Comparison of ENCODE assay signal across 9 cellular contexts in genomic region chr11:120564573-120565301, GRCh38. TPM values are rescaled to one million over a fixed set of nuclear protein-coding genes. Genes with fewer than 3 reads are reported as not detected.
DNase-seq lines count a peak whose midpoint lies in the region; ATAC-seq and TF ChIP-seq lines count a peak whose summit lies in the region.
"Had no signal": no experiment of that assay in that cellular context is flagged by ENCODE, and none has a peak within 500 bp of the region (broad histone marks: within the 10 kb centered on the region; RNA-seq: fewer than 3 reads in every experiment).

No MANE protein-coding gene starts in this region.

- H3K23ac ChIP-seq in IMR-90 (ENCODE audit: low read depth, low read length), result no peak overlapping the region

- H3K14ac ChIP-seq in IMR-90 (replicated peaks; ENCODE audit: low read depth, low read length), result no peak overlapping the region; the same call in 1 of the 2 replicates

- no peaks in the 10 kb centered on the region for H3K9me3 ChIP-seq in IMR-90 (ENCODE audit: control insufficient read depth, insufficient read depth, low read length)

- DNase-seq in EL, result peak; percentile 45
- peak; percentile 75 for DNase-seq in IMR-90
- peak; percentile 30 for DNase-seq in MCF 10A (ENCODE audit: unreplicated experiment)
- DNase-seq in inferior parietal cortex (ENCODE audit: extremely low spot score), result peak; percentile 65
- DNase-seq in stimulated activated CD4-positive, alpha-beta T cell treated with anti-CD3 and anti-CD28 coated beads, Interleukin-1b, Interleukin-23, amount 100 ng/mL, for 48 hours, result peak; percentile 50
- no peak for DNase-seq in NCI-H446 treated with DMSO at 0.1 percent for 48 hours (lab: John Stamatoyannopoulos, UW)
- DNase-seq in SHP77 treated with DMSO at 0.1 percent for 48 hours (lab: John Stamatoyannopoulos, UW), result no peak

- H3K9ac ChIP-seq in IMR-90 (ENCODE audit: low read depth, low read length), result no peak overlapping the region

- intact Hi-C loops in IMR-90 (cut with micrococcal nuclease), result no loop called here
- intact Hi-C loops in MCF 10A (cut with micrococcal nuclease), result no loop called here

- in situ Hi-C loops in IMR-90 (cut with MboI; ENCODE audit: low sequenced_read_pairs), result no loop called here

- no peaks in the 10 kb centered on the region for H3K79me1 ChIP-seq in IMR-90 (ENCODE audit: low read depth in 1 of 2, low read length in 2 of 2)

- no TSS peak for BruUV-seq in IMR-90 (replicated peaks; lab: Mats Ljungman, UMichigan)
- no TSS peak for BruUV-seq in MCF 10A (replicated peaks; lab: Mats Ljungman, UMichigan)

- H3K4me1 ChIP-seq in IMR-90 (ENCODE audit: control insufficient read depth, insufficient read depth, low read length), result peaks cover 6% of the 10 kb centered on the region

- WGBS in IMR-90 (ENCODE audit: extremely low coverage in 2 of 2, insufficient read length in 1 of 2), 2 experiments, result 7% methylated on average over 34 of the region's 75 CpGs; no CpG with 5 or more reads in 1 of the 2 experiments

- H3K4me3 Mint-ChIP-seq in MCF 10A (ENCODE audit: unreplicated experiment), result no peak overlapping the region
- H3K4me3 Mint-ChIP-seq: T-helper 1 cell treated with Interleukin-12 subunit alpha and Interleukin-12 subunit beta and Interleukin-4 antibody, amounts not matched to agents 30 μg/mL and 1 μg/mL, for 36 hours had no signal

- CTCF ChIA-PET in IMR-90 (lab: Yijun Ruan, JAX), result interaction anchor here (0.7 to 1.4 kb wide), 2 partner anchors 18 to 27 kb away, joined by 3 to 4 read pairs; no protein-coding TSS in a partner anchor
- CTCF ChIA-PET in MCF 10A (lab: Yijun Ruan, JAX), result no interaction called here

- H3K4me1 Mint-ChIP-seq in MCF 10A (ENCODE audit: insufficient read depth, unreplicated experiment), result peaks cover 9% of the 10 kb centered on the region

- H2BK5ac ChIP-seq in IMR-90 (ENCODE audit: low read depth, low read length, poor library complexity, severe bottlenecking), result no peak overlapping the region

- H3K36me3 ChIP-seq in IMR-90 (ENCODE audit: control insufficient read depth, insufficient read depth, low read length), result no peaks in the 10 kb centered on the region

- peak; percentile 70 for ATAC-seq in GM19438 (IDR thresholded peaks at IDR 0.05; ENCODE audit: low read depth, unreplicated experiment)
- peak; percentile 82 for ATAC-seq in IMR-90 (ENCODE audit: low read depth)

- H3K9me3 Mint-ChIP-seq in MCF 10A (ENCODE audit: unreplicated experiment), result no peaks in the 10 kb centered on the region
- H3K9me3 Mint-ChIP-seq: T-helper 1 cell treated with Interleukin-12 subunit alpha and Interleukin-12 subunit beta and Interleukin-4 antibody, amounts not matched to agents 30 μg/mL and 1 μg/mL, for 36 hours had no signal

- peak overlapping the region; percentile 45; the same call in 1 of the 3 replicates for H2BK15ac ChIP-seq in IMR-90 (ENCODE audit: low read depth, low read length)

- peak overlapping the region; percentile 23; the same call in 1 of the 2 replicates for H2BK20ac ChIP-seq in IMR-90 (ENCODE audit: low read depth, low read length)

- dilution Hi-C loops in IMR-90 (cut with HindIII; ENCODE audit: low sequenced_read_pairs, unreplicated experiment), result no loop called here

- H3K27ac Mint-ChIP-seq in MCF 10A (ENCODE audit: low read depth, unreplicated experiment), result no peak overlapping the region
- H3K27ac Mint-ChIP-seq: T-helper 1 cell treated with Interleukin-12 subunit alpha and Interleukin-12 subunit beta and Interleukin-4 antibody, amounts not matched to agents 30 μg/mL and 1 μg/mL, for 36 hours had no signal

- peaks cover 11% of the 10 kb centered on the region for H3K27me3 Mint-ChIP-seq in MCF 10A (ENCODE audit: insufficient read depth, unreplicated experiment)

- H3K27me3 ChIP-seq in IMR-90 (ENCODE audit: control insufficient read depth, insufficient read depth, low read length), result peaks cover 4% of the 10 kb centered on the region

- H3K18ac ChIP-seq in IMR-90 (ENCODE audit: low read depth, low read length), result no peak overlapping the region

- peak overlapping the region; percentile 65 for H3K4me2 ChIP-seq in IMR-90 (ENCODE audit: low read depth, low read length)

- H4K8ac ChIP-seq in IMR-90 (ENCODE audit: low read depth in 2 of 2, low read length in 2 of 2), result peak overlapping the region in 1 of 2 experiments; percentile 69; a peak in 1 of 4 replicates

- no peak for TF ChIP-seq POLR2A in IMR-90 (IDR thresholded peaks at IDR 0.05; ENCODE audit: low read depth, low read length)

- no peak overlapping the region; the same call in 1 of the 2 replicates for H3K27ac ChIP-seq in IMR-90 (ENCODE audit: insufficient read depth, low read length)

- POLR2A ChIA-PET in IMR-90 (lab: Charles Lee; ENCODE audit: unreplicated experiment), result interaction anchor here (0.6 kb wide), 2 partner anchors 9 to 45 kb away, joined by 3 to 4 read pairs; no protein-coding TSS in a partner anchor
- POLR2A ChIA-PET in MCF 10A (lab: Yijun Ruan, JAX), result no interaction called here

- peak overlapping the region; percentile 3 for H2AK9ac ChIP-seq in IMR-90 (replicated peaks; ENCODE audit: low read depth, low read length, poor library complexity)

- H2BK120ac ChIP-seq in IMR-90 (ENCODE audit: low read depth, low read length), result peak overlapping the region; percentile 44

- no peaks in the 10 kb centered on the region for H3K9me1 ChIP-seq in IMR-90 (ENCODE audit: insufficient read depth, low read length)

- no peak overlapping the region for H3K56ac ChIP-seq in IMR-90 (ENCODE audit: extremely low read depth, insufficient read depth, low read length)

- peak overlapping the region; percentile 15; the same call in 1 of the 2 replicates for H2AK5ac ChIP-seq in IMR-90 (ENCODE audit: low read depth, low read length)

- H3K4ac ChIP-seq in IMR-90 (ENCODE audit: low read depth, low read length), result peak overlapping the region; percentile 34

- H4K5ac ChIP-seq in IMR-90 (ENCODE audit: low read depth, low read length), result no peak overlapping the region; the same call in 1 of the 2 replicates

- peak overlapping the region; percentile 88 for H2AFZ ChIP-seq in IMR-90 (replicated peaks; ENCODE audit: low read length, poor library complexity)

- TF ChIP-seq RAD21 in IMR-90 (IDR thresholded peaks at IDR 0.05; ENCODE audit: low read length), result peak; percentile 32; the same call in 1 of the 2 replicates

- H3K36me3 Mint-ChIP-seq in MCF 10A (ENCODE audit: insufficient read depth, unreplicated experiment), result no peaks in the 10 kb centered on the region

- H4K91ac ChIP-seq in IMR-90 (ENCODE audit: insufficient read depth, low read depth, low read length), result peak overlapping the region; percentile 21; the same call in 1 of the 2 replicates

- H4K20me1 ChIP-seq in IMR-90 (ENCODE audit: insufficient read depth, low read length), result no peaks in the 10 kb centered on the region

- TF ChIP-seq CTCF in IMR-90 (conservative IDR thresholded peaks at IDR 0.05; ENCODE audit: low read depth, low read length) (peak; percentile 40), MCF 10A (IDR thresholded peaks at IDR 0.05; ENCODE audit: unreplicated experiment) (no peak)

- peak overlapping the region; percentile 15; the same call in 1 of the 2 replicates for H3K4me3 ChIP-seq in IMR-90 (ENCODE audit: insufficient read depth, low read depth, low read length)

TF ChIP-seq in IMR-90, 13 proteins besides CTCF, POLR2A, EP300 and RAD21:
- peak; percentile 22; the same call in 1 of the 2 replicates for TF ChIP-seq BHLHE40 (IDR thresholded peaks at IDR 0.05; ENCODE audit: low read depth, low read length)
- TF ChIP-seq CEBPB (IDR thresholded peaks at IDR 0.05; ENCODE audit: low read depth, low read length), result peak; percentile 20; the same call in 1 of the 2 replicates
- TF ChIP-seq SMC3 (IDR thresholded peaks at IDR 0.05; ENCODE audit: low read depth, low read length), result peak; percentile 20; the same call in 1 of the 2 replicates
- no peak for TF ChIP-seq RCOR1 (IDR thresholded peaks at IDR 0.05; ENCODE audit: insufficient replicate concordance, low read length)
- 0 out of 2 replicates have a peak, but pooled peaks have one; percentile 25 for TF ChIP-seq MXI1 (IDR thresholded peaks at IDR 0.05; ENCODE audit: borderline replicate concordance, low read depth, low read length)
- TF ChIP-seq RFX5 (IDR thresholded peaks at IDR 0.05; ENCODE audit: low read depth, low read length), result no peak
- peak; percentile 62 for TF ChIP-seq FOS (IDR thresholded peaks at IDR 0.05; ENCODE audit: low read depth, low read length)
TF ChIP-seq in IMR-90: peak in this region for 5.

RNA-seq across cellular contexts. Expression of gene GRIK4, which starts 53.2 kb away (rescaled TPM):
- under 0.01 and 0.18 TPM in 2 replicates for total RNA-seq in IMR-90 (2012; rRNA removed)
- polyA plus RNA-seq in IMR-90 (2012; rRNA removed), result 0.29 and 0.38 TPM in 2 replicates
- polyA plus RNA-seq in IMR-90 (2012; cell fraction: cytosol; rRNA removed), result 0.25 and 0.36 TPM in 2 replicates
- polyA plus RNA-seq in IMR-90 (2012; cell fraction: nucleus; rRNA removed; ENCODE audit: low replicate concordance), result 0.39 and 0.41 TPM in 2 replicates
- total RNA-seq in MCF 10A (2022), result not detected in 2 replicates

Comparison
In these comparisons a context has a peak if more than half of its experiments do, and no peak if none do; other contexts are left out.
1. DNase-seq: peak in EL (single experiment), IMR-90 (single experiment), MCF 10A (single experiment), inferior parietal cortex (single experiment) and stimulated activated CD4-positive, alpha-beta T cell treated with anti-CD3 and anti-CD28 coated beads, Interleukin-1b, Interleukin-23, amount 100 ng/mL, for 48 hours (single experiment); none in NCI-H446 treated with DMSO at 0.1 percent for 48 hours (single experiment) and SHP77 treated with DMSO at 0.1 percent for 48 hours (single experiment).